2 cellular contexts compared by ENCODE assay signal in the genomic region with DNA sequence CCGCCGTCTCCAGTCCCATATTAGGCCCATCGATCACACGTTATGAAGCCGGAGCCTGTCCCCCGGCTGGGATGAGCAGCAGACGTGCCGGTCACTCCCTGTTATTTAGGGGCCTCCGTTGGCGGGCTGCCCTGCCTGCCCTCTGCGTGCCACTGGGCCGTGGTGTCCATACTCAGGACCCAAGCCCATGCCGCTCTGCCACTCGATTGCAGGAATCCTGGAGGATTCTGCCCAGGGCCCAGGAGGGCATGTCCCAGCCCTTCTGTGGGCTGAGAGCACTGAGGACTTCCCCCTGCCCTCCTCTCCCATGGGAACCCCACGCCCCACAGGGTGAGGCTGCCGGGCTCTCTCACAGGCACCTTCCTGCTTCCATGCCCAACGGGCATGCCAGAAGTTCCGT.
TF ChIP-seq lines count a peak whose summit lies in the region.

No MANE protein-coding gene starts in this region.

TF ChIP-seq in IMR-90, 13 proteins besides CTCF, POLR2A, EP300 and RAD21:
- TF ChIP-seq MAFK (IDR thresholded peaks at IDR 0.05; ENCODE audit: low read depth, low read length) (no peak), CHD1 (IDR thresholded peaks at IDR 0.05; ENCODE audit: low read depth, low read length) (no peak), SMC3 (IDR thresholded peaks at IDR 0.05; ENCODE audit: low read depth, low read length) (no peak), FOS (IDR thresholded peaks at IDR 0.05; ENCODE audit: low read depth, low read length) (no peak), CEBPB (IDR thresholded peaks at IDR 0.05; ENCODE audit: low read depth, low read length) (no peak), BHLHE40 (IDR thresholded peaks at IDR 0.05; ENCODE audit: low read depth, low read length) (no peak), MAZ (IDR thresholded peaks at IDR 0.05; ENCODE audit: borderline replicate concordance, low read depth, low read length) (no peak)

TF ChIP-seq in H1, 55 proteins besides CTCF, POLR2A, EP300 and RAD21:
- TF ChIP-seq HDAC2 (IDR thresholded peaks at IDR 0.05; ENCODE audit: borderline replicate concordance in 1 of 2, low read depth in 2 of 2, low read length in 2 of 2) = no peak
